Comparison of ENCODE assay signal across 13 cellular contexts in genomic region chr1:214476958-214477870, GRCh38.
A peak's percentile ranks its signal among the peaks of the same experiment; 100 is the strongest.
DNase-seq lines count a peak whose midpoint lies in the region; ATAC-seq, FAIRE-seq and TF ChIP-seq lines count a peak whose summit lies in the region.
"Had no signal": no experiment of that assay in that cellular context is flagged by ENCODE, and none has a peak within 500 bp of the region (broad histone marks: within the 10 kb centered on the region; RNA-seq: fewer than 3 reads in every experiment).

No MANE protein-coding gene starts in this region.

- no peak overlapping the region for H2AFZ ChIP-seq in GM12878 (ENCODE audit: control insufficient read depth, low read depth, low read length)

- no peaks in the 10 kb centered on the region for H3K36me3 Mint-ChIP-seq in activated T-cell treated with anti-CD3 and anti-CD28 coated beads, Interleukin-2, amount 50 U/mL, for 72 hours (ENCODE audit: insufficient read depth in 2 of 2)
- H3K36me3 Mint-ChIP-seq: activated naive CD4-positive, alpha-beta T cell treated with anti-CD3 and anti-CD28 coated beads, Interleukin-2, amount 50 U/mL, for 24 hours; IgD-negative memory B cell had no signal

- no peak for TF ChIP-seq RAD21 in GM12878 (IDR thresholded peaks at IDR 0.05; ENCODE audit: insufficient read depth, low read depth, low read length)

- H3K79me2 ChIP-seq in GM12878 (ENCODE audit: control insufficient read depth, insufficient read depth, low read length): no peaks in the 10 kb centered on the region

- in situ Hi-C loops in GM12878 (cut with MboI): no loop called here

- ATAC-seq in GM12878: peak; percentile 74
- ATAC-seq in HG02610 (IDR thresholded peaks at IDR 0.05; ENCODE audit: unreplicated experiment): no peak
- no peak for ATAC-seq in activated T-cell treated with anti-CD3 and anti-CD28 coated beads, Interleukin-2, amount 50 U/mL, for 72 hours (replicated peaks in 1 of 2)

- no peak overlapping the region for H3K4me3 Mint-ChIP-seq in activated T-cell treated with anti-CD3 and anti-CD28 coated beads, Interleukin-2, amount 50 U/mL, for 72 hours
- H3K4me3 Mint-ChIP-seq: activated naive CD4-positive, alpha-beta T cell treated with anti-CD3 and anti-CD28 coated beads, Interleukin-2, amount 50 U/mL, for 24 hours; B cell; IgD-negative memory B cell had no signal

- H3K9me3 Mint-ChIP-seq in activated T-cell treated with anti-CD3 and anti-CD28 coated beads, Interleukin-2, amount 50 U/mL, for 72 hours: peaks cover 0 to under 1% of the 10 kb centered on the region in 2 donors
- H3K9me3 Mint-ChIP-seq: activated naive CD4-positive, alpha-beta T cell treated with anti-CD3 and anti-CD28 coated beads, Interleukin-2, amount 50 U/mL, for 24 hours; IgD-negative memory B cell had no signal

- FAIRE-seq in GM12878 (lab: Jason Lieb, UNC): no peak
- FAIRE-seq: GM12891 had no signal

- TF ChIP-seq CTCF in cardiac muscle cell (IDR thresholded peaks at IDR 0.05; ENCODE audit: low read depth, low read length) (no peak), right atrium auricular region (IDR thresholded peaks at IDR 0.05) (no peak), GM12878 (IDR thresholded peaks at IDR 0.05 in 2 of 3, conservative IDR thresholded peaks at IDR 0.05 in 1 of 3; ENCODE audit: control insufficient read depth in 2 of 3, extremely low read depth in 1 of 3, insufficient read depth in 1 of 3, low read depth in 3 of 3, low read length in 3 of 3) (no peak), vagina (IDR thresholded peaks at IDR 0.05) (no peak)

- BruUV-seq in GM12878 (replicated peaks; lab: Mats Ljungman, UMichigan): no TSS peak

- DNase-seq in cardiac muscle cell (ENCODE audit: low read depth in 1 of 2, low spot score in 1 of 2) (peak; percentile 57 to 91), right atrium auricular region (ENCODE audit: low spot score) (no peak), GM12878 (ENCODE audit: low read depth, low spot score) (no peak), kidney glomerular epithelial cell (lab: John Stamatoyannopoulos, UW) (peak; percentile 86), vagina (ENCODE audit: extremely low spot score in 2 of 2) (no peak), mesenteric fat pad (ENCODE audit: low spot score) (no peak)
- no peak for DNase-seq in activated T-cell treated with anti-CD3 and anti-CD28 coated beads, Interleukin-2, amount 50 U/mL, for 72 hours
- DNase-seq: occipital lobe had no signal

- H3K9ac ChIP-seq in GM12878 (ENCODE audit: control insufficient read depth, insufficient read depth, low read length): no peak overlapping the region

- 36% methylated on average over 7 of the region's 7 CpGs for WGBS in GM12878 (ENCODE audit: insufficient coverage, insufficient replicate concordance, low lambda C conversion rate, missing lambda C conversion rate)

- H3K4me2 ChIP-seq in GM12878 (ENCODE audit: control insufficient read depth, insufficient read depth): no peak overlapping the region

- peaks cover 30% of the 10 kb centered on the region for H3K27me3 Mint-ChIP-seq in activated T-cell treated with anti-CD3 and anti-CD28 coated beads, Interleukin-2, amount 50 U/mL, for 72 hours (ENCODE audit: low read depth)

- SMC1A ChIA-PET in GM12878 (lab: Charles Lee; ENCODE audit: uncharacterized antibody, unreplicated experiment): interaction anchor here (0.7 to 7.5 kb wide), 27 partner anchors 11 to 108 kb away, joined by 3 to 30 read pairs (median 5); no protein-coding TSS in a partner anchor

- no peak overlapping the region for H3K27ac Mint-ChIP-seq in activated T-cell treated with anti-CD3 and anti-CD28 coated beads, Interleukin-2, amount 50 U/mL, for 72 hours
- H3K27ac Mint-ChIP-seq: activated naive CD4-positive, alpha-beta T cell treated with anti-CD3 and anti-CD28 coated beads, Interleukin-2, amount 50 U/mL, for 24 hours; B cell; IgD-negative memory B cell had no signal

- H3K27me3 ChIP-seq in cardiac muscle cell (peaks cover 53% of the 10 kb centered on the region), right atrium auricular region (no peaks in the 10 kb centered on the region), GM12878 (replicated peaks in 1 of 2; ENCODE audit: control insufficient read depth in 2 of 2, insufficient read depth in 2 of 2, low read length in 1 of 2) (no peaks in the 10 kb centered on the region), vagina (no peaks in the 10 kb centered on the region)

- POLR2A ChIA-PET in GM12878 (lab: Charles Lee): interaction anchor here (0.5 to 1.8 kb wide), 3 partner anchors 9 to 152 kb away, joined by 5 to 6 read pairs (median 5); no protein-coding TSS in a partner anchor

- no peaks in the 10 kb centered on the region for H4K20me1 ChIP-seq in GM12878 (ENCODE audit: control insufficient read depth, insufficient read depth)

- H3K36me3 ChIP-seq in cardiac muscle cell (no peaks in the 10 kb centered on the region), right atrium auricular region (no peaks in the 10 kb centered on the region), GM12878 (ENCODE audit: control insufficient read depth in 2 of 2, insufficient read depth in 2 of 2, low read length in 1 of 2) (no peaks in the 10 kb centered on the region), vagina (no peaks in the 10 kb centered on the region)

- H3K4me3 ChIP-seq in cardiac muscle cell: no peak overlapping the region
- H3K4me3 ChIP-seq in right atrium auricular region: no peak overlapping the region
- no peak overlapping the region for H3K4me3 ChIP-seq in GM12878
- H3K4me3 ChIP-seq in vagina: no peak overlapping the region

- TF ChIP-seq EP300 in GM12878 (IDR thresholded peaks at IDR 0.05; ENCODE audit: borderline replicate concordance in 1 of 2, control insufficient read depth in 1 of 2, low read depth in 2 of 2, low read length in 2 of 2): no peak

- H3K9me3 ChIP-seq in cardiac muscle cell (ENCODE audit: low read depth): no peaks in the 10 kb centered on the region
- H3K9me3 ChIP-seq in right atrium auricular region: no peaks in the 10 kb centered on the region
- H3K9me3 ChIP-seq in GM12878 (replicated peaks; ENCODE audit: control insufficient read depth, insufficient read depth, low read length): no peaks in the 10 kb centered on the region
- H3K9me3 ChIP-seq in vagina: no peaks in the 10 kb centered on the region

- H3K4me1 ChIP-seq in cardiac muscle cell (ENCODE audit: low read depth) (no peaks in the 10 kb centered on the region), right atrium auricular region (peaks cover 0 to 10% of the 10 kb centered on the region in 2 donors), GM12878 (ENCODE audit: control insufficient read depth, insufficient read depth, low read length) (no peaks in the 10 kb centered on the region), vagina (peaks cover 65% of the 10 kb centered on the region)

- TF ChIP-seq POLR2A in GM12878 (IDR thresholded peaks at IDR 0.05; ENCODE audit: low read depth, low read length): no peak
- no peak for TF ChIP-seq POLR2A in vagina (IDR thresholded peaks at IDR 0.05)

- RAD21 ChIA-PET in GM12878 (lab: Charles Lee; ENCODE audit: unreplicated experiment): interaction anchor here (1.0 to 2.6 kb wide), 7 partner anchors 14 to 107 kb away, joined by 3 to 10 read pairs (median 5); no protein-coding TSS in a partner anchor

- intact Hi-C loops in GM12878 (cut with micrococcal nuclease; ENCODE audit: unreplicated experiment): no loop called here
- intact Hi-C loops in vagina (cut with DNase I): no loop called here

- peaks cover 7% of the 10 kb centered on the region for H3K4me1 Mint-ChIP-seq in activated T-cell treated with anti-CD3 and anti-CD28 coated beads, Interleukin-2, amount 50 U/mL, for 72 hours (ENCODE audit: low read depth)
- H3K4me1 Mint-ChIP-seq: activated naive CD4-positive, alpha-beta T cell treated with anti-CD3 and anti-CD28 coated beads, Interleukin-2, amount 50 U/mL, for 24 hours; B cell; IgD-negative memory B cell had no signal

- CTCF ChIA-PET in GM12878 (lab: Yijun Ruan, JAX): interaction anchor here (0.6 to 2.5 kb wide), 7 partner anchors 9 to 108 kb away, joined by 3 to 10 read pairs (median 4); no protein-coding TSS in a partner anchor

- H3K27ac ChIP-seq in cardiac muscle cell (no peak overlapping the region), right atrium auricular region (no peak overlapping the region), GM12878 (ENCODE audit: control insufficient read depth, insufficient read depth) (no peak overlapping the region), vagina (peak overlapping the region; percentile 36)

TF ChIP-seq in GM12878, 131 proteins besides CTCF, POLR2A, EP300 and RAD21:
- TF ChIP-seq BHLHE40 (IDR thresholded peaks at IDR 0.05; ENCODE audit: borderline replicate concordance in 1 of 2, low read depth in 2 of 2, low read length in 1 of 2): 0 out of 4 replicates have a peak, but pooled peaks of 1 of the 2 experiments have one; percentile 7
- peak; percentile 55; the same call in 1 of the 2 replicates for TF ChIP-seq MTA2 (IDR thresholded peaks at IDR 0.05; ENCODE audit: low read depth)
- no peak for TF ChIP-seq NR2F1 (conservative IDR thresholded peaks at IDR 0.05)

Comparison
In these comparisons a context has a peak if more than half of its experiments do, and no peak if none do; other contexts are left out.
1. DNase-seq: peak in cardiac muscle cell (2 of 2) and kidney glomerular epithelial cell (single experiment); none in right atrium auricular region (single experiment), GM12878 (single experiment), vagina (0 of 2), mesenteric fat pad (single experiment) and activated T-cell treated with anti-CD3 and anti-CD28 coated beads, Interleukin-2, amount 50 U/mL, for 72 hours (0 of 2).